In the genomic region with DNA sequence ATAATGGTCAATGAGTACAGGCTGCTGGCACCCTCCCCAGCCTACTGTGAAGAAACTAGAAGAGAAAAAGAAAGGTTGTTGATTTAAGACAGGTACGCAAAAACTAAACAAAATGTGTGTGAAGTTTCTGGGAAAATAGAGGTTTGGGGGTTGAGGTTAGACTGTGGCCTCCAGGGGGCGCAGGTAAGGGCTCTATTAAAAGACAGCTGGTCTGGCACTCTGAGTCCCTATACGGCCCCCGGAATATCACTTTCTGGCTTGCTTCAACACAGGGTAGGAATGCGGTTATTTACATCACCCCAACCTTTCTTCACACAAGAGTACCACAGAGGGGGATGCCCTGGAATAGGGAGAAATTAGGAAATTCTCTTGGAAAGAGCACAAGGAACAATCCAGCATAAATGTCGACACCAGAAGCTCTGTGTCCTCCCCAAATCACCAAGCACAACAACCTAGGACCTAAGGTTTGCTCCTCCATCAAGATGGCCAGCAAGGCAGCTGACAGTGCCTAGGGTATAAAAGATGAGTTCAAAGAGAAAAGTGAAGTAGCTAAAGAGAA, we compare ENCODE assay signal across 9 cellular contexts.
DNase-seq lines count a peak whose midpoint lies in the region; ATAC-seq and TF ChIP-seq lines count a peak whose summit lies in the region.
"Had no signal": no experiment of that assay in that cellular context is flagged by ENCODE, and none has a peak within 500 bp of the region (broad histone marks: within the 10 kb centered on the region; RNA-seq: fewer than 3 reads in every experiment).

No MANE protein-coding gene starts in this region.

- H3K27ac Mint-ChIP-seq in activated naive CD8-positive, alpha-beta T cell treated with anti-CD3 and anti-CD28 coated beads for 36 hours = no peak overlapping the region
- H3K27ac Mint-ChIP-seq in T-helper 2 cell treated with Interferon-gamma antibody and Interleukin-4, amounts not matched to agents 5 μg/mL and 100 μg/mL, for 36 hours = no peak overlapping the region

- peak; percentile 38 to 56 (median 48) for TF ChIP-seq CTCF in right lobe of liver (IDR thresholded peaks at IDR 0.05)

- intact Hi-C loops in right lobe of liver (cut with DNase I) = no loop called here

- H3K9me3 ChIP-seq in right lobe of liver = no peaks in the 10 kb centered on the region
- H3K9me3 ChIP-seq: vagina had no signal

- H3K4me1 ChIP-seq in right lobe of liver = peaks cover 0 to 8% (median under 1%) of the 10 kb centered on the region in 4 donors
- H3K4me1 ChIP-seq: vagina had no signal

- TF ChIP-seq POLR2A in right lobe of liver (IDR thresholded peaks at IDR 0.05) = no peak

- H3K36me3 ChIP-seq in right lobe of liver = no peaks in the 10 kb centered on the region
- H3K36me3 ChIP-seq: vagina had no signal

- H3K9me3 Mint-ChIP-seq in activated naive CD8-positive, alpha-beta T cell treated with anti-CD3 and anti-CD28 coated beads for 36 hours = no peaks in the 10 kb centered on the region
- H3K9me3 Mint-ChIP-seq in T-helper 2 cell treated with Interferon-gamma antibody and Interleukin-4, amounts not matched to agents 5 μg/mL and 100 μg/mL, for 36 hours = no peaks in the 10 kb centered on the region

- no peak overlapping the region for H3K27ac ChIP-seq in right lobe of liver
- H3K27ac ChIP-seq: vagina had no signal

- H3K36me3 Mint-ChIP-seq in activated naive CD8-positive, alpha-beta T cell treated with anti-CD3 and anti-CD28 coated beads for 36 hours = no peaks in the 10 kb centered on the region
- H3K36me3 Mint-ChIP-seq in T-helper 2 cell treated with Interferon-gamma antibody and Interleukin-4, amounts not matched to agents 5 μg/mL and 100 μg/mL, for 36 hours (ENCODE audit: low read depth) = no peaks in the 10 kb centered on the region

- H3K4me3 ChIP-seq in right lobe of liver = no peak overlapping the region
- H3K4me3 ChIP-seq: vagina had no signal

- DNase-seq in NCI-H748 (lab: John Stamatoyannopoulos, UW; ENCODE audit: unreplicated experiment) (peak; percentile 51), NCI-H748 treated with DMSO at 0.1 percent for 48 hours (lab: John Stamatoyannopoulos, UW) (no peak), right lobe of liver (peak in 2 of 3 donors; percentile 45 to 50)
- DNase-seq in activated naive CD8-positive, alpha-beta T cell treated with anti-CD3 and anti-CD28 coated beads for 36 hours = peak; percentile 3
- DNase-seq in T-helper 2 cell treated with Interferon-gamma antibody and Interleukin-4, amounts not matched to agents 5 μg/mL and 100 μg/mL, for 36 hours (ENCODE audit: low spot score) = no peak

- no peaks in the 10 kb centered on the region for H3K4me1 Mint-ChIP-seq in activated naive CD8-positive, alpha-beta T cell treated with anti-CD3 and anti-CD28 coated beads for 36 hours
- no peaks in the 10 kb centered on the region for H3K4me1 Mint-ChIP-seq in T-helper 2 cell treated with Interferon-gamma antibody and Interleukin-4, amounts not matched to agents 5 μg/mL and 100 μg/mL, for 36 hours (ENCODE audit: low read depth)

- WGBS in right lobe of liver (ENCODE audit: insufficient coverage, low coverage, low lambda C conversion rate, missing lambda C conversion rate) = 39% methylated on average over 6 of the region's 6 CpGs

- H3K4me3 Mint-ChIP-seq in activated naive CD8-positive, alpha-beta T cell treated with anti-CD3 and anti-CD28 coated beads for 36 hours = no peak overlapping the region
- no peak overlapping the region for H3K4me3 Mint-ChIP-seq in T-helper 2 cell treated with Interferon-gamma antibody and Interleukin-4, amounts not matched to agents 5 μg/mL and 100 μg/mL, for 36 hours

- peak; percentile 69 for ATAC-seq in HG02885 (IDR thresholded peaks at IDR 0.05; ENCODE audit: poor library complexity, unreplicated experiment)
- ATAC-seq in right lobe of liver = peak; percentile 44 to 67 (median 62)
- ATAC-seq in GM18870 (IDR thresholded peaks at IDR 0.05; ENCODE audit: unreplicated experiment) = no peak
- ATAC-seq in HG03135 (IDR thresholded peaks at IDR 0.05; ENCODE audit: unreplicated experiment) = no peak

- H3K27me3 Mint-ChIP-seq in activated naive CD8-positive, alpha-beta T cell treated with anti-CD3 and anti-CD28 coated beads for 36 hours = peaks cover 10% of the 10 kb centered on the region
- H3K27me3 Mint-ChIP-seq in T-helper 2 cell treated with Interferon-gamma antibody and Interleukin-4, amounts not matched to agents 5 μg/mL and 100 μg/mL, for 36 hours (ENCODE audit: low read depth) = no peaks in the 10 kb centered on the region

- H3K27me3 ChIP-seq in right lobe of liver = no peaks in the 10 kb centered on the region
- H3K27me3 ChIP-seq: vagina had no signal

Comparison
In these comparisons a context has a peak if more than half of its experiments do, and no peak if none do; other contexts are left out.
1. DNase-seq: peak in NCI-H748 (single experiment), activated naive CD8-positive, alpha-beta T cell treated with anti-CD3 and anti-CD28 coated beads for 36 hours (single experiment) and right lobe of liver (2 of 3); none in NCI-H748 treated with DMSO at 0.1 percent for 48 hours (single experiment) and T-helper 2 cell treated with Interferon-gamma antibody and Interleukin-4, amounts not matched to agents 5 μg/mL and 100 μg/mL, for 36 hours (single experiment).
2. ATAC-seq: peak in HG02885 (single experiment) and right lobe of liver (4 of 4); none in GM18870 (single experiment) and HG03135 (single experiment).